Comparison of ENCODE assay signal across 19 cellular contexts in the genomic region with DNA sequence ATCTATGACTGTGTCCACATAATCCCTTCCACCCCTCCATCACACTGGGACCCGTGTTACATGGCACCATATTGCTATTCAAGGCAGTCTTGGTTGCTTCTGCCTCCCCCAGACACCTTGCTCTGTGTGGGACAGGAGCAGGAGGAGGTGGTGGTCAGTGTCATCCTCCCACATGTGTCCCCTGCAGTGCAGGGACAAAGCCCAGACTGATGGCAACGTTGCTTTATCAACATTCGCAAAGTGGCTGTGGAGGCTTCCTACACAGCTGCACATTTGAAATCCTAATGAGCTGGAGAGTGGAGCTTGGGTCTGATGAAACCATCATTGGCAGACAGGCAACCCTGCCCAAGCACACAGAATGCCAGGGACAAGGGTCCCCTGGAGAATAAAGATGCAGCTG. TPM values are rescaled to one million over a fixed set of nuclear protein-coding genes. Genes with fewer than 3 reads are reported as not detected.
A peak's percentile ranks its signal among the peaks of the same experiment; 100 is the strongest.
DNase-seq lines count a peak whose midpoint lies in the region; ATAC-seq and TF ChIP-seq lines count a peak whose summit lies in the region.
"Had no signal": no experiment of that assay in that cellular context is flagged by ENCODE, and none has a peak within 500 bp of the region (broad histone marks: within the 10 kb centered on the region; RNA-seq: fewer than 3 reads in every experiment).

No MANE protein-coding gene starts in this region.

- 42 to 62% methylated on average over 2 to 3 of the region's 3 CpGs for WGBS in thyroid gland, 2 donors

- peaks cover 4 to 11% of the 10 kb centered on the region in 2 donors for H3K4me1 ChIP-seq in thyroid gland
- H3K4me1 ChIP-seq: HAP-1 had no signal

- TF ChIP-seq CTCF in thyroid gland (IDR thresholded peaks at IDR 0.05) = no peak

- H3K4me3 ChIP-seq in thyroid gland (replicated peaks in 1 of 3) = no peak overlapping the region
- H3K4me3 ChIP-seq: HAP-1 had no signal

- DNase-seq in NCI-H146 (lab: John Stamatoyannopoulos, UW) = peak; percentile 65
- DNase-seq in medulla oblongata (ENCODE audit: extremely low spot score) = peak; percentile 32
- peak; percentile 52 for DNase-seq in putamen (ENCODE audit: low spot score)
- no peak for DNase-seq in erythroblast (lab: John Stamatoyannopoulos, UW)
- DNase-seq in thyroid gland = no peak
- DNase-seq in dermis blood vessel endothelial cell = no peak
- DNase-seq: DMS79; Karpas-422; NCI-H1436; NCI-H2029 treated with DMSO at 0.1 percent for 48 hours; NCI-H2171; NCI-H446; NCI-H69; NK-92 treated with Interleukin-12 subunit alpha and Interleukin-12 subunit beta, amount 100 ng/mL, for 24 hours had no signal

- no peaks in the 10 kb centered on the region for H3K27me3 ChIP-seq in thyroid gland

- no peak for ATAC-seq in GM18498 (IDR thresholded peaks at IDR 0.05; ENCODE audit: unreplicated experiment)
- ATAC-seq: Right ventricle myocardium inferior had no signal

- intact Hi-C loops in thyroid gland (cut with DNase I) = no loop called here

- H3K9me3 ChIP-seq in thyroid gland = no peaks in the 10 kb centered on the region

- H3K27ac ChIP-seq in cingulate gyrus (ENCODE audit: low read depth, low read length) (peak overlapping the region; percentile 26), thyroid gland (no peak overlapping the region)

- TF ChIP-seq POLR2A in erythroblast (IDR thresholded peaks at IDR 0.05; ENCODE audit: low read length) (no peak), thyroid gland (IDR thresholded peaks at IDR 0.05) (no peak)

- no peaks in the 10 kb centered on the region for H3K36me3 ChIP-seq in thyroid gland
- H3K36me3 ChIP-seq: HAP-1 had no signal

RNA-seq across cellular contexts. Expression of gene TRIM67, which starts 26.2 kb away (rescaled TPM):
- total RNA-seq in thyroid gland = not detected
- not detected in 2 replicates for total RNA-seq in dermis blood vessel endothelial cell
- total RNA-seq: MCF 10A had no signal

RNA-seq across cellular contexts. Expression of gene GNPAT, which starts 52.9 kb away (rescaled TPM):
- total RNA-seq in thyroid gland (10 to 100 TPM; 33.9 to 41.9 (median 38.8) TPM), dermis blood vessel endothelial cell (51.7 and 69.0 TPM in 2 replicates)

Comparison
In these comparisons a context has a peak if more than half of its experiments do, and no peak if none do; other contexts are left out.
1. DNase-seq: peak in NCI-H146 (single experiment), medulla oblongata (single experiment) and putamen (single experiment); none in erythroblast (0 of 2), thyroid gland (0 of 2) and dermis blood vessel endothelial cell (single experiment).